Comparison of ENCODE assay signal across 9 cellular contexts in the genomic region with DNA sequence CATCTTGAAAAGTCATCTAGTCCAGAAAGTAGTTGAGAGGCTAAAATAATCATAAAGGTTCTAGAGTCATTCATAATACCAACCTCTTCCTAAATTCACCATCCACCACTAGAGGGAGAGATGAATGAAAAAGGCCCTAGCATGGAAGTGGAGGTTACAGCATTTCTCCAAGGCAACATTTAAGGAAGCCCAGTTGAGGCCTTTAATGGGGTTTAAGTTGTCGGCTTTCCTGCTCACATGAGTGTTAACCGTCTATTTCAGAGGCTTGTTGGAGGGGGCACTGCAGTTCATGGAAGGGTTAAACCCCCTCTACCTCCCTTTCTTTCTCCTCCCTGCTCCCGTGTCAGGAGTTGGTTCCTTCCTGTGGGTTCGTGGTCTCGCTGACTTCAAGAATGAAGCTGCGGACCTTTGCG. TPM values are rescaled to one million over a fixed set of nuclear protein-coding genes. Genes with fewer than 3 reads are reported as not detected.
DNase-seq lines count a peak whose midpoint lies in the region; ATAC-seq and TF ChIP-seq lines count a peak whose summit lies in the region.
"Had no signal": no experiment of that assay in that cellular context is flagged by ENCODE, and none has a peak within 500 bp of the region (broad histone marks: within the 10 kb centered on the region; RNA-seq: fewer than 3 reads in every experiment).

No MANE protein-coding gene starts in this region.

- no peaks in the 10 kb centered on the region for H3K9me3 Mint-ChIP-seq in chondrocyte (ENCODE audit: low read depth)
- no peaks in the 10 kb centered on the region for H3K9me3 Mint-ChIP-seq in naive thymus-derived CD8-positive, alpha-beta T cell

- H3K27me3 Mint-ChIP-seq in chondrocyte (ENCODE audit: low read depth), result peaks cover 26% of the 10 kb centered on the region
- H3K27me3 Mint-ChIP-seq in naive thymus-derived CD8-positive, alpha-beta T cell, result peaks cover 1 to 22% (median 8%) of the 10 kb centered on the region in 5 donors

- no peaks in the 10 kb centered on the region for H3K79me2 ChIP-seq in OCI-LY3 (ENCODE audit: low read length)

- no peak overlapping the region for H2AFZ ChIP-seq in OCI-LY3 (ENCODE audit: low read depth, low read length)

- H3K9me3 ChIP-seq in OCI-LY3 (ENCODE audit: insufficient read depth, low read length), result no peaks in the 10 kb centered on the region

- no peak overlapping the region for H3K27ac ChIP-seq in OCI-LY3 (ENCODE audit: low read length)
- H3K27ac ChIP-seq: epithelial cell of prostate had no signal

- H3K4me3 Mint-ChIP-seq in chondrocyte (ENCODE audit: unreplicated experiment), result no peak overlapping the region
- H3K4me3 Mint-ChIP-seq in naive thymus-derived CD8-positive, alpha-beta T cell, result peak overlapping the region in 8 of 10 donors; percentile 16 to 74 (median 56)

- POLR2A ChIA-PET in naive thymus-derived CD8-positive, alpha-beta T cell (lab: Charles Lee), result no interaction called here

- peak; percentile 48 for TF ChIP-seq CTCF in OCI-LY3 (IDR thresholded peaks at IDR 0.05; ENCODE audit: low read depth, low read length)
- peak; percentile 81 for TF ChIP-seq CTCF in chondrocyte (IDR thresholded peaks at IDR 0.05)

- no peak overlapping the region for H3K9ac ChIP-seq in OCI-LY3 (ENCODE audit: low read length)

- H3K27me3 ChIP-seq in OCI-LY3 (ENCODE audit: low read depth, low read length), result peaks cover 21% of the 10 kb centered on the region

- no peak overlapping the region for H3K27ac Mint-ChIP-seq in chondrocyte (ENCODE audit: unreplicated experiment)
- H3K27ac Mint-ChIP-seq in naive thymus-derived CD8-positive, alpha-beta T cell, result peak overlapping the region in 9 of 10 donors; percentile 13 to 79 (median 44)

- peaks cover 8% of the 10 kb centered on the region for H3K4me1 Mint-ChIP-seq in chondrocyte (ENCODE audit: low read depth)
- H3K4me1 Mint-ChIP-seq in naive thymus-derived CD8-positive, alpha-beta T cell, result peaks cover 18 to 31% (median 29%) of the 10 kb centered on the region in 4 donors

- 0 out of 2 replicates have a peak, but pooled peaks cover 5% of the 10 kb centered on the region for H4K20me1 ChIP-seq in OCI-LY3 (ENCODE audit: insufficient read depth, low read length)

- H3K4me2 ChIP-seq in OCI-LY3 (ENCODE audit: low read length), result no peak overlapping the region

- no peak overlapping the region for H3K4me3 ChIP-seq in OCI-LY3 (ENCODE audit: low read length)

- peaks cover 6% of the 10 kb centered on the region for H3K4me1 ChIP-seq in OCI-LY3 (ENCODE audit: low read length)

- no peaks in the 10 kb centered on the region for H3K36me3 ChIP-seq in OCI-LY3 (replicated peaks; ENCODE audit: low read depth, low read length)

- ATAC-seq in naive thymus-derived CD8-positive, alpha-beta T cell, result no peak
- ATAC-seq in GM19397 (IDR thresholded peaks at IDR 0.05; ENCODE audit: unreplicated experiment) (no peak), HG03097 (IDR thresholded peaks at IDR 0.05; ENCODE audit: low FRiP score, unreplicated experiment) (no peak)

- DNase-seq in 8988T, result peak; percentile 24
- DNase-seq in ELR (ENCODE audit: low read depth), result peak; percentile 26
- no peak for DNase-seq in chondrocyte (ENCODE audit: low spot score)
- DNase-seq in naive thymus-derived CD8-positive, alpha-beta T cell, result peak in 2 of 10 donors; percentile 27 to 41
- DNase-seq in DMS153 treated with DMSO at 0.1 percent for 48 hours (lab: John Stamatoyannopoulos, UW; ENCODE audit: unreplicated experiment), result no peak

- peaks cover 1% of the 10 kb centered on the region for H3K36me3 Mint-ChIP-seq in chondrocyte (ENCODE audit: low read depth)
- no peaks in the 10 kb centered on the region for H3K36me3 Mint-ChIP-seq in naive thymus-derived CD8-positive, alpha-beta T cell

RNA-seq across cellular contexts. Expression of a gene that starts 3.8 kb away (rescaled TPM):
- total RNA-seq in chondrocyte, result 2.2 to 3.7 TPM (median 2.8 TPM) in 3 replicates
- total RNA-seq in naive thymus-derived CD8-positive, alpha-beta T cell, result 10 to 100 TPM; 12.4 to 12.9 TPM
- polyA plus RNA-seq in naive thymus-derived CD8-positive, alpha-beta T cell, result 10 to 100 TPM in 2 of 3 donors, 1 to 10 TPM in 1; 9.3 to 11.8 (median 10.2) TPM

Comparison
In these comparisons a context has a peak if more than half of its experiments do, and no peak if none do; other contexts are left out.
1. DNase-seq: peak in 8988T (single experiment) and ELR (single experiment); none in chondrocyte (single experiment) and DMS153 treated with DMSO at 0.1 percent for 48 hours (single experiment).